ENCODE assay signal across 12 cellular contexts in genomic region chrX:136166221-136166855, GRCh38. TPM values are rescaled to one million over a fixed set of nuclear protein-coding genes. Genes with fewer than 3 reads are reported as not detected.
DNase-seq lines count a peak whose midpoint lies in the region; ATAC-seq, FAIRE-seq and TF ChIP-seq lines count a peak whose summit lies in the region.
"Had no signal": no experiment of that assay in that cellular context is flagged by ENCODE, and none has a peak within 500 bp of the region (broad histone marks: within the 10 kb centered on the region; RNA-seq: fewer than 3 reads in every experiment).

No MANE protein-coding gene starts in this region.

- H3K4me2 ChIP-seq in H1 (ENCODE audit: insufficient read depth in 1 of 2, low read depth in 2 of 2, low read length in 2 of 2) (no peak overlapping the region; a peak in 1 of 4 replicates), mesenchymal stem cell (ENCODE audit: low read length, poor library complexity, severe bottlenecking) (no peak overlapping the region)

- no peak overlapping the region for H4K5ac ChIP-seq in H1 (ENCODE audit: insufficient read length, low read depth, low read length)

- H2AK5ac ChIP-seq in H1 (ENCODE audit: low read depth, low read length) (no peak overlapping the region), mesenchymal stem cell (ENCODE audit: low read length, severe bottlenecking) (no peak overlapping the region)

- peaks cover 13% of the 10 kb centered on the region for H3K9me3 Mint-ChIP-seq in mesothelial cell of epicardium

- H3K79me2 ChIP-seq in H1 (ENCODE audit: control insufficient read depth in 1 of 2, insufficient read depth in 2 of 2, low read length in 2 of 2), result peaks cover 0 to 13% of the 10 kb centered on the region in 2 experiments; a peak in 2 of 4 replicates

- H3K27me3 Mint-ChIP-seq in mesothelial cell of epicardium (ENCODE audit: low read depth), result no peaks in the 10 kb centered on the region
- H3K27me3 Mint-ChIP-seq: activated CD4-positive, alpha-beta T cell treated with anti-CD3 and anti-CD28 coated beads for 36 hours had no signal

- peak; percentile 50 for FAIRE-seq in H1 (lab: Jason Lieb, UNC)
- FAIRE-seq: urothelium cell line had no signal

- H3K36me3 Mint-ChIP-seq in mesothelial cell of epicardium, result no peaks in the 10 kb centered on the region

- H2BK12ac ChIP-seq in H1 (ENCODE audit: low read depth, low read length), result 0 out of 2 replicates have a peak overlapping the region, but pooled peaks have one; percentile 60
- no peak overlapping the region for H2BK12ac ChIP-seq in mesenchymal stem cell (ENCODE audit: low read length in 2 of 2)

- H4K91ac ChIP-seq in H1 (replicated peaks; ENCODE audit: insufficient read length, low read length), result no peak overlapping the region
- no peak overlapping the region for H4K91ac ChIP-seq in mesenchymal stem cell (ENCODE audit: low read length)

- DNase-seq in BJ (ENCODE audit: low read depth), result no peak
- DNase-seq in M059J (ENCODE audit: low read depth), result peak; percentile 66
- no peak for DNase-seq in H1 (ENCODE audit: low read depth in 1 of 2, low spot score in 2 of 2)
- DNase-seq in mesenchymal stem cell, result peak; percentile 64
- no peak for DNase-seq in NCI-H2196 treated with DMSO at 0.1 percent for 48 hours (lab: John Stamatoyannopoulos, UW; ENCODE audit: unreplicated experiment)
- no peak for DNase-seq in mesothelial cell of epicardium (ENCODE audit: low spot score in 2 of 2, unreplicated experiment in 2 of 2)
- DNase-seq: activated CD4-positive, alpha-beta T cell treated with anti-CD3 and anti-CD28 coated beads for 36 hours; DMS79; NCI-H1417 treated with DMSO at 0.1 percent for 48 hours had no signal

- no peak overlapping the region for H2BK120ac ChIP-seq in H1 (replicated peaks; ENCODE audit: low read depth, low read length)
- peak overlapping the region; percentile 19 for H2BK120ac ChIP-seq in mesenchymal stem cell (ENCODE audit: low read depth, low read length)

- peaks cover 3 to 4% of the 10 kb centered on the region in 2 experiments for H4K20me1 ChIP-seq in H1 (replicated peaks in 1 of 2; ENCODE audit: control insufficient read depth in 1 of 2, insufficient read depth in 2 of 2, low read length in 2 of 2)

- H4K8ac ChIP-seq in H1 (ENCODE audit: extremely low read depth, insufficient read depth, low read length), result no peak overlapping the region
- no peak overlapping the region for H4K8ac ChIP-seq in mesenchymal stem cell (ENCODE audit: low read length)

- H3K27me3 ChIP-seq in BJ (ENCODE audit: control insufficient read depth, insufficient read depth, low read length), result no peaks in the 10 kb centered on the region
- no peaks in the 10 kb centered on the region for H3K27me3 ChIP-seq in H1 (replicated peaks in 1 of 4; ENCODE audit: control insufficient read depth in 3 of 4, extremely low read depth in 1 of 4, insufficient read depth in 3 of 4, low read length in 3 of 4)
- H3K27me3 ChIP-seq in mesenchymal stem cell (ENCODE audit: control insufficient read depth in 1 of 2, insufficient read depth in 1 of 2, low read length in 2 of 2), result peaks cover 0 to 10% of the 10 kb centered on the region in 2 experiments

- no peak overlapping the region for H3K9ac ChIP-seq in H1 (replicated peaks in 1 of 4; ENCODE audit: extremely low read depth in 1 of 4, low read depth in 3 of 4, low read length in 3 of 4)
- H3K9ac ChIP-seq in mesenchymal stem cell (ENCODE audit: low read length), result peak overlapping the region; percentile 60

- H3K27ac Mint-ChIP-seq in mesothelial cell of epicardium, result no peak overlapping the region
- H3K27ac Mint-ChIP-seq: activated CD4-positive, alpha-beta T cell treated with anti-CD3 and anti-CD28 coated beads for 36 hours had no signal

- no peak overlapping the region for H3K56ac ChIP-seq in H1 (replicated peaks; ENCODE audit: insufficient read length, low read depth, low read length)

- TF ChIP-seq EP300 in H1 (IDR thresholded peaks at IDR 0.05; ENCODE audit: borderline replicate concordance in 1 of 2, low read depth in 2 of 2, low read length in 2 of 2), result no peak

- H3K23me2 ChIP-seq in H1 (ENCODE audit: low read depth, low read length), result no peaks in the 10 kb centered on the region

- H3K4me1 ChIP-seq in H1 (replicated peaks in 1 of 4; ENCODE audit: control insufficient read depth in 3 of 4, insufficient read depth in 4 of 4, low read length in 3 of 4) (peaks cover 0 to 5% (median 3%) of the 10 kb centered on the region in 4 experiments; a peak in 4 of 7 replicates), mesenchymal stem cell (ENCODE audit: control insufficient read depth, insufficient read depth, low read depth, low read length) (peaks cover 5% of the 10 kb centered on the region)

- H2BK15ac ChIP-seq in H1 (ENCODE audit: low read length) (no peak overlapping the region), mesenchymal stem cell (ENCODE audit: low read depth, poor library complexity, severe bottlenecking) (no peak overlapping the region)

- H2AFZ ChIP-seq in H1 (ENCODE audit: low read length), result no peak overlapping the region
- no peak overlapping the region for H2AFZ ChIP-seq in mesenchymal stem cell (ENCODE audit: low read depth, low read length)

- no peak overlapping the region for H3K4me3 Mint-ChIP-seq in mesothelial cell of epicardium
- H3K4me3 Mint-ChIP-seq: activated CD4-positive, alpha-beta T cell treated with anti-CD3 and anti-CD28 coated beads for 36 hours had no signal

- H2BK20ac ChIP-seq in H1 (ENCODE audit: low read length), result no peak overlapping the region

- H3K14ac ChIP-seq in H1 (ENCODE audit: insufficient read length), result no peak overlapping the region
- H3K14ac ChIP-seq in mesenchymal stem cell (ENCODE audit: low read length in 2 of 2), result no peak overlapping the region

- H2BK5ac ChIP-seq in H1 (ENCODE audit: low read depth, low read length) (no peak overlapping the region), mesenchymal stem cell (ENCODE audit: low read depth, low read length, poor library complexity, severe bottlenecking) (no peak overlapping the region)

- POLR2A ChIA-PET in BJ (lab: Charles Lee), result no interaction called here
- POLR2A ChIA-PET in H1 (lab: Charles Lee; ENCODE audit: partially characterized antibody), result no interaction called here

- H3K18ac ChIP-seq in H1 (ENCODE audit: extremely low read depth, low read length), result no peak overlapping the region
- no peak overlapping the region for H3K18ac ChIP-seq in mesenchymal stem cell (ENCODE audit: low read depth in 1 of 2, low read length in 2 of 2)

- H3K9me3 ChIP-seq in H1 (ENCODE audit: insufficient read depth in 2 of 2, low read depth in 1 of 2, low read length in 1 of 2) (no peaks in the 10 kb centered on the region), mesenchymal stem cell (ENCODE audit: control insufficient read depth, low read length) (no peaks in the 10 kb centered on the region)

- H3K79me1 ChIP-seq in H1 (ENCODE audit: low read depth, low read length) (no peaks in the 10 kb centered on the region), mesenchymal stem cell (replicated peaks; ENCODE audit: low read length, poor library complexity, severe bottlenecking) (no peaks in the 10 kb centered on the region)

- H3K4me3 ChIP-seq in BJ (ENCODE audit: low read depth, low read length), result no peak overlapping the region
- H3K4me3 ChIP-seq in H1 (ENCODE audit: extremely low read depth in 1 of 4, insufficient read depth in 2 of 4, low read depth in 3 of 4, low read length in 4 of 4), result no peak overlapping the region
- no peak overlapping the region for H3K4me3 ChIP-seq in mesenchymal stem cell (ENCODE audit: insufficient read depth in 1 of 2, low read depth in 1 of 2, low read length in 2 of 2)

- WGBS in H1 (ENCODE audit: extremely low coverage in 1 of 2, insufficient coverage in 1 of 2, insufficient read length in 1 of 2, insufficient replicate concordance in 2 of 2, low coverage in 1 of 2, low lambda C conversion rate in 2 of 2, missing lambda C conversion rate in 1 of 2), 2 experiments, result 90% methylated on average over 8 of the region's 8 CpGs; no CpG with 5 or more reads in 1 of the 2 experiments
- WGBS in mesenchymal stem cell, result 88% methylated on average over 5 of the region's 8 CpGs

- peaks cover 11% of the 10 kb centered on the region for H3K4me1 Mint-ChIP-seq in mesothelial cell of epicardium
- H3K4me1 Mint-ChIP-seq: activated CD4-positive, alpha-beta T cell treated with anti-CD3 and anti-CD28 coated beads for 36 hours had no signal

- peak; percentile 38 to 59 for TF ChIP-seq RAD21 in H1 (IDR thresholded peaks at IDR 0.05 in 1 of 2, conservative IDR thresholded peaks at IDR 0.05 in 1 of 2; ENCODE audit: low read depth in 2 of 2, low read length in 2 of 2)

- ATAC-seq in GM21786 (IDR thresholded peaks at IDR 0.05; ENCODE audit: unreplicated experiment) (no peak), GM21515 (IDR thresholded peaks at IDR 0.05; ENCODE audit: unreplicated experiment) (no peak)
- ATAC-seq: activated CD4-positive, alpha-beta T cell treated with anti-CD3 and anti-CD28 coated beads for 36 hours had no signal

- TF ChIP-seq POLR2A in H1 (IDR thresholded peaks at IDR 0.05; ENCODE audit: control extremely low read depth in 1 of 2, low read depth in 2 of 2, low read length in 2 of 2), result no peak

- TF ChIP-seq CTCF in BJ (IDR thresholded peaks at IDR 0.05; ENCODE audit: insufficient read depth, low read depth, low read length) (peak; percentile 52), H1 (IDR thresholded peaks at IDR 0.05; ENCODE audit: control extremely low read depth in 1 of 3, insufficient read depth in 1 of 3, low read depth in 1 of 3, low read length in 3 of 3) (peak in 2 of 3 experiments; percentile 8 to 21; a peak in 2 of 4 replicates), mesothelial cell of epicardium (IDR thresholded peaks at IDR 0.05; ENCODE audit: unreplicated experiment) (no peak)

- no peak overlapping the region for H3K27ac ChIP-seq in H1 (ENCODE audit: low read depth, low read length)
- no peak overlapping the region for H3K27ac ChIP-seq in mesenchymal stem cell (ENCODE audit: low read length, poor library complexity, severe bottlenecking)

- CTCF ChIA-PET in BJ (lab: Yijun Ruan, JAX), result interaction anchor here (0.5 to 3.0 kb wide), 14 partner anchors 10 to 415 kb away, joined by 3 to 34 read pairs (median 5); no protein-coding TSS in a partner anchor
- CTCF ChIA-PET in H1 (lab: Charles Lee; ENCODE audit: partially characterized antibody), result interaction anchor here (0.8 to 2.0 kb wide), 8 partner anchors 19 to 138 kb away, joined by 3 to 13 read pairs (median 4); partner anchors contain the start of gene FHL1

- H3K4ac ChIP-seq in H1 (replicated peaks; ENCODE audit: insufficient read length, low read depth, low read length), result no peak overlapping the region
- no peak overlapping the region for H3K4ac ChIP-seq in mesenchymal stem cell (ENCODE audit: low read depth in 1 of 2, low read length in 2 of 2)

- H3K23ac ChIP-seq in H1 (ENCODE audit: insufficient read length) (no peak overlapping the region), mesenchymal stem cell (ENCODE audit: low read length in 2 of 2) (no peak overlapping the region)

- no peaks in the 10 kb centered on the region for H3K36me3 ChIP-seq in BJ (ENCODE audit: control insufficient read depth, insufficient read depth, low read length)
- no peaks in the 10 kb centered on the region for H3K36me3 ChIP-seq in H1 (ENCODE audit: control insufficient read depth in 2 of 4, insufficient read depth in 4 of 4, low read length in 3 of 4)
- H3K36me3 ChIP-seq in mesenchymal stem cell (ENCODE audit: control insufficient read depth in 1 of 2, insufficient read depth in 2 of 2, low read depth in 1 of 2, low read length in 2 of 2), result no peaks in the 10 kb centered on the region

RNA-seq across cellular contexts. Expression of gene FHL1, which starts 19.0 kb away (rescaled TPM):
- polyA plus RNA-seq in BJ (2011; rRNA removed) (1,198 and 1,251 TPM in 2 replicates), H1 (2011; rRNA removed) (37.1 and 45.0 TPM in 2 replicates)
- 745 and 1,379 TPM in 2 replicates for polyA minus RNA-seq in BJ (2011; rRNA and poly(A)+ RNA removed)
- 828 and 1,058 TPM in 2 replicates for total RNA-seq in M059J (2014; rRNA removed; shearing (Covaris generic))
- total RNA-seq in H1 (2021; fragmentation: NEBNext Ultra II Directional; extraction: Animal tissue kit (Norgen Biotek cat#: 25700)), result 56.5 and 57.1 TPM in 2 replicates
- polyA plus RNA-seq in H1 (2011; cell fraction: cytosol; rRNA removed), result 49.7 TPM
- polyA plus RNA-seq in H1 (2011; cell fraction: nucleus; rRNA removed), result 47.7 TPM
- polyA plus RNA-seq in H1 (2012, experiment 1 of 2), result 38.0 to 52.7 TPM (median 49.9 TPM) in 4 replicates
- 24.8 TPM for polyA plus RNA-seq in H1 (2012, experiment 2 of 2)
- 32.7 TPM for polyA plus RNA-seq in H1 (2013, experiment 1 of 2)
- polyA plus RNA-seq in H1 (2013, experiment 2 of 2), result 33.7 TPM
- polyA minus RNA-seq in H1 (2011; rRNA and poly(A)+ RNA removed), result 115 and 129 TPM in 2 replicates
- polyA minus RNA-seq in H1 (2011; cell fraction: cytosol; rRNA and poly(A)+ RNA removed), result 29.1 TPM
- 29.4 TPM for polyA minus RNA-seq in H1 (2011; cell fraction: nucleus; rRNA and poly(A)+ RNA removed)
- polyA plus RNA-seq in mesenchymal stem cell (2013, experiment 1 of 2), result 225 TPM
- polyA plus RNA-seq in mesenchymal stem cell (2013, experiment 2 of 2), result 234 TPM
- 22.2 to 26.8 TPM (median 23.4 TPM) in 3 replicates for total RNA-seq in mesothelial cell of epicardium

Comparison
In these comparisons a context has a peak if more than half of its experiments do, and no peak if none do; other contexts are left out.
1. DNase-seq: peak in M059J (single experiment) and mesenchymal stem cell (single experiment); none in BJ (single experiment), H1 (0 of 2), NCI-H2196 treated with DMSO at 0.1 percent for 48 hours (single experiment) and mesothelial cell of epicardium (0 of 2).
2. RNA of gene FHL1, which starts 19.0 kb away (total RNA-seq): 828 to 1,058 TPM in M059J; 56.5 to 57.1 TPM in H1 and 22.2 to 26.8 TPM in mesothelial cell of epicardium; every median in the first group is over 10 times any median in the second.